ENCODE assay signal across 10 cellular contexts in the genomic region with DNA sequence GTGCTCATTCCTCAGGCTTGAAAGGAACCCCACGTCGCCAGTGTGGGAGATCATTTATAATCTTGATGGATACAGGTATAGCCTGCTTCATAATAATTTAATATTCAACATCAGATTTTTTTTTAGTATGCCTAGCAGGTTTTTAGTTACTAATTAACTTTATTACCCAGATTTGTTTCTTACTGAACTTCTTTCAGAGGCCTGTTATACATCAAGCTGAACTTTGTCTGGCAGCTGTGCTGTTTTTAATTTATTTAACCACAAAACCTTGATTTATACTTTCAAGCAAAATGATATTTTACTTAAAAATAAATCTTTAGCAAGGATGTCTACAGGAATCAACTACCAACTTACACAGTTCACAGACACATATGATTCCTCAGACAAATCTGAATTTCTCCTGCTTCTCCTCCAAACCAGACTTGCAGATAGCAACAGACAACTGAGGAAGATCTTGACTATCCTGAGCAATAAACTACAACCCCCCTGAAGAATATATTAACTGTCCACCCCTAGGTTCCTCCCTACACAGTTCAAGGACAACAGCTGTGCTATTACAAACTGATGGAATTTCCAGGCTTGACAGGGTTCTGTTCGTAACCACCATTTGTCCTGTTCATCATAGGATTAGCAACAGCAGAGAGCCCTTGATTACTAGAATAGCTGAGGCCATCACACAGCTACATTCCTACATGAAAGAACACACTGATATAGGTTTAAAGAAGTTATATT. TPM values are rescaled to one million over a fixed set of nuclear protein-coding genes. Genes with fewer than 3 reads are reported as not detected.
DNase-seq lines count a peak whose midpoint lies in the region; ATAC-seq and TF ChIP-seq lines count a peak whose summit lies in the region.
"Had no signal": no experiment of that assay in that cellular context is flagged by ENCODE, and none has a peak within 500 bp of the region (broad histone marks: within the 10 kb centered on the region; RNA-seq: fewer than 3 reads in every experiment).

No MANE protein-coding gene starts in this region.

- H3K27me3 ChIP-seq in heart left ventricle (no peaks in the 10 kb centered on the region), dorsolateral prefrontal cortex (no peaks in the 10 kb centered on the region)

- peak overlapping the region in 10 of 12 donors; percentile 2 to 50 (median 42) for H3K4me3 ChIP-seq in heart left ventricle
- H3K4me3 ChIP-seq in dorsolateral prefrontal cortex: peak overlapping the region in 36 of 59 donors; percentile 0 to 48 (median 26)
- H3K4me3 ChIP-seq: HAP-1 had no signal

- no peaks in the 10 kb centered on the region for H3K9me3 ChIP-seq in heart left ventricle
- H3K9me3 ChIP-seq: HAP-1 had no signal

- WGBS in heart left ventricle, 4 donors: 20 to 43% (median 40%) methylated on average over 3 of the region's 3 CpGs

- intact Hi-C loops in heart left ventricle (cut with DNase I) (loop anchor here in 3 of 10 donors (5.0 to 10.0 kb wide), 2 partner anchors 59 to 72 kb away; no protein-coding TSS in a partner anchor), cardiac septum (cut with DNase I) (loop anchor here (1.0 kb wide), 1 partner anchor 73 kb away; no protein-coding TSS in a partner anchor), dorsolateral prefrontal cortex (cut with DNase I) (no loop called here)

- no peak for TF ChIP-seq POLR2A in heart left ventricle (IDR thresholded peaks at IDR 0.05)

- TF ChIP-seq CTCF in heart left ventricle (IDR thresholded peaks at IDR 0.05) (no peak), dorsolateral prefrontal cortex (IDR thresholded peaks at IDR 0.05 in 54 of 56, conservative IDR thresholded peaks at IDR 0.05 in 2 of 56; ENCODE audit: low read depth in 1 of 56, partially characterized antibody in 56 of 56) (no peak)

- peak overlapping the region; percentile 14 to 87 (median 80) for H3K27ac ChIP-seq in heart left ventricle
- H3K27ac ChIP-seq in dorsolateral prefrontal cortex: peak overlapping the region in 50 of 59 donors; percentile 7 to 83 (median 49)

- no peak for DNase-seq in heart left ventricle
- no peak for DNase-seq in cardiac septum (ENCODE audit: low spot score)
- DNase-seq in dorsolateral prefrontal cortex: no peak
- DNase-seq in myocyte (ENCODE audit: low read depth): peak; percentile 81
- no peak for DNase-seq in NCI-H2029 treated with DMSO at 0.1 percent for 48 hours (lab: John Stamatoyannopoulos, UW)
- no peak for DNase-seq in NCI-H2107 treated with DMSO at 0.1 percent for 48 hours (lab: John Stamatoyannopoulos, UW; ENCODE audit: unreplicated experiment)
- DNase-seq: AML-193 had no signal

- H3K36me3 ChIP-seq in heart left ventricle: peaks cover 0 to 5% (median 0%) of the 10 kb centered on the region in 9 donors
- H3K36me3 ChIP-seq: HAP-1 had no signal

- no peak for ATAC-seq in heart left ventricle
- ATAC-seq in HG03045 (IDR thresholded peaks at IDR 0.05; ENCODE audit: unreplicated experiment): no peak
- no peak for ATAC-seq in esophagus mucosa

- peaks cover 0 to 97% (median 66%) of the 10 kb centered on the region in 12 donors for H3K4me1 ChIP-seq in heart left ventricle

RNA-seq across cellular contexts. Expression of gene MAP4, which starts 0.6 kb away (rescaled TPM):
- total RNA-seq in heart left ventricle (1,000 to 10,000 TPM in 2 of 9 donors, 100 to 1,000 TPM in 7; 484 to 1,422 (median 877) TPM), cardiac septum (1,491 TPM), dorsolateral prefrontal cortex (100 to 1,000 TPM; 325 to 757 (median 413) TPM), myocyte (210 and 343 TPM in 2 replicates), esophagus mucosa (107 TPM)
- polyA plus RNA-seq in heart left ventricle: 100 to 1,000 TPM; 206 to 346 TPM
- polyA plus RNA-seq in myocyte (2012): 239 TPM
